ENCODE assay signal across 8 cellular contexts in genomic region chr1:87883906-87884305, GRCh38.
"Had no signal": no experiment of that assay in that cellular context is flagged by ENCODE, and none has a peak within 500 bp of the region (broad histone marks: within the 10 kb centered on the region; RNA-seq: fewer than 3 reads in every experiment).

No MANE protein-coding gene starts in this region.

- H3K27ac Mint-ChIP-seq: HFFc6, IgD-negative memory B cell had no signal

- H3K27ac ChIP-seq: HL-60 had no signal

- DNase-seq: GOT3, H7, HFFc6, KBM-7 had no signal

- H3K9me3 ChIP-seq: HAP-1 had no signal

- H3K36me3 ChIP-seq: HAP-1 had no signal

- H3K27me3 Mint-ChIP-seq: IgD-negative memory B cell had no signal

- H3K9me3 Mint-ChIP-seq: HFFc6, IgD-negative memory B cell had no signal

- H3K4me3 Mint-ChIP-seq: HFFc6, IgD-negative memory B cell had no signal

- ATAC-seq: HCT116 had no signal

- H3K4me1 ChIP-seq: HAP-1 had no signal

- H3K4me3 ChIP-seq: HAP-1 had no signal
